8 cellular contexts compared by ENCODE assay signal in the genomic region with DNA sequence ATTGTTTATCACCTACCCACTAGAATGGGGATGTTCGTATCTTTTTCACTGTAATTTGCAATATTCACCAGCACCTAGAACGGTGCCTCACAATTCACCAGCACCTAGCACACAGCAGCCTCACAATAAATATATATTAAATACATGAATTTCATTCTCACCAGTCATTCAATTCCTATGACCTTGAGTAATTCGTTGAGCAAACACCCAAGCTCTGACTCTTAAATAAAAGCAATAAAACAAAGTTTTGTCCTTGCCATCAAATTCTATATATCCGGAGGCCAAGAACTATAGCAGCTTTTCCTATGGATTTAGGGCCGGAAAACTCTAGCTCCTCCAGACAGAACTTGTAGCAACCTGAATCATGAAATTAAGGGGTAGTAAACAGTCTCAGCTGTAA. TPM values are rescaled to one million over a fixed set of nuclear protein-coding genes. Genes with fewer than 3 reads are reported as not detected.
DNase-seq lines count a peak whose midpoint lies in the region; TF ChIP-seq lines count a peak whose summit lies in the region.

No MANE protein-coding gene starts in this region.

- 0 out of 2 replicates have a peak overlapping the region, but pooled peaks have one; percentile 99 for H3K27ac ChIP-seq in BLaER1
- H3K27ac ChIP-seq in effector memory CD4-positive, alpha-beta T cell (ENCODE audit: insufficient read depth, low read length, poor library complexity, severe bottlenecking): no peak overlapping the region

- H3K27me3 ChIP-seq in BLaER1 (no peaks in the 10 kb centered on the region), MG63 (no peaks in the 10 kb centered on the region)
- H3K27me3 ChIP-seq in effector memory CD4-positive, alpha-beta T cell (replicated peaks; ENCODE audit: control insufficient read depth, insufficient read depth, low read length, poor library complexity, severe bottlenecking): no peaks in the 10 kb centered on the region

- TF ChIP-seq CTCF in nephron progenitor cell (IDR thresholded peaks at IDR 0.05): no peak

- H3K4me2 ChIP-seq in BLaER1: peak overlapping the region; percentile 98

- H3K9ac ChIP-seq in BLaER1: peak overlapping the region; percentile 99

- peaks cover 33% of the 10 kb centered on the region for H3K4me1 Mint-ChIP-seq in nephron progenitor cell

- H3K4me3 ChIP-seq in BLaER1 (peak overlapping the region; percentile 98), MG63 (peak overlapping the region; percentile 88)
- peak overlapping the region; percentile 97 for H3K4me3 ChIP-seq in effector memory CD4-positive, alpha-beta T cell (ENCODE audit: insufficient read depth, low read depth, low read length, poor library complexity, severe bottlenecking)

- H3K9me3 Mint-ChIP-seq in nephron progenitor cell: no peaks in the 10 kb centered on the region

- H3K36me3 Mint-ChIP-seq in nephron progenitor cell (ENCODE audit: low read depth): peaks cover 27% of the 10 kb centered on the region

- H3K36me3 ChIP-seq in BLaER1 (peaks cover 23% of the 10 kb centered on the region), MG63 (no peaks in the 10 kb centered on the region)
- H3K36me3 ChIP-seq in effector memory CD4-positive, alpha-beta T cell (ENCODE audit: control insufficient read depth, insufficient read depth, low read length): peaks cover 6% of the 10 kb centered on the region

- peak overlapping the region; percentile 92 for H3K4me3 Mint-ChIP-seq in nephron progenitor cell

- H3K27ac Mint-ChIP-seq in nephron progenitor cell: peak overlapping the region; percentile 96

- H3K27me3 Mint-ChIP-seq in nephron progenitor cell (ENCODE audit: low read depth, poor library complexity): no peaks in the 10 kb centered on the region

- H3K4me1 ChIP-seq in BLaER1: peaks cover 28% of the 10 kb centered on the region
- H3K4me1 ChIP-seq in effector memory CD4-positive, alpha-beta T cell (ENCODE audit: control insufficient read depth, insufficient read depth, low read length, poor library complexity, severe bottlenecking): peaks cover 20% of the 10 kb centered on the region

- H3K9me3 ChIP-seq in BLaER1: no peaks in the 10 kb centered on the region
- no peaks in the 10 kb centered on the region for H3K9me3 ChIP-seq in MG63
- no peaks in the 10 kb centered on the region for H3K9me3 ChIP-seq in effector memory CD4-positive, alpha-beta T cell (ENCODE audit: control insufficient read depth, low read length)

- DNase-seq in MG63 (no peak), nephron progenitor cell (no peak), HuH-7.5 (ENCODE audit: low spot score) (no peak), NCI-H510A treated with DMSO at 0.1 percent for 48 hours (lab: John Stamatoyannopoulos, UW) (no peak), NCI-H146 treated with DMSO at 0.1 percent for 48 hours (lab: John Stamatoyannopoulos, UW; ENCODE audit: unreplicated experiment) (no peak)
- DNase-seq in effector memory CD4-positive, alpha-beta T cell: no peak
- no peak for DNase-seq in activated CD8-positive, alpha-beta memory T cell treated with anti-CD3 and anti-CD28 coated beads, Interleukin-2, amount 50 U/mL, for 48 hours

- peaks cover 60% of the 10 kb centered on the region for H4K20me1 ChIP-seq in BLaER1

RNA-seq across cellular contexts. Expression of gene VTI1B, which starts 1.0 kb away (rescaled TPM):
- 46.6 and 124 TPM in 2 replicates for total RNA-seq in MG63 (2014; rRNA removed; shearing (Covaris generic); ENCODE audit: low replicate concordance)

RNA-seq across cellular contexts. Expression of gene RDH11, which starts 22.1 kb away (rescaled TPM):
- 23.8 and 25.9 TPM in 2 replicates for total RNA-seq in MG63 (2014; rRNA removed; shearing (Covaris generic); ENCODE audit: low replicate concordance)

RNA-seq across cellular contexts. Expression of gene RDH12, which starts 28.2 kb away (rescaled TPM):
- total RNA-seq in MG63 (2014; rRNA removed; shearing (Covaris generic); ENCODE audit: low replicate concordance): 0.07 and 0.20 TPM in 2 replicates

RNA-seq across cellular contexts. Expression of gene ARG2, which starts 53.7 kb away (rescaled TPM):
- total RNA-seq in MG63 (2014; rRNA removed; shearing (Covaris generic); ENCODE audit: low replicate concordance): 1.4 and 3.6 TPM in 2 replicates
